Comparison of ENCODE assay signal across 11 cellular contexts in genomic region chr20:3101737-3102574, GRCh38. TPM values are rescaled to one million over a fixed set of nuclear protein-coding genes. Genes with fewer than 3 reads are reported as not detected.
DNase-seq lines count a peak whose midpoint lies in the region; ATAC-seq, FAIRE-seq and TF ChIP-seq lines count a peak whose summit lies in the region.
"Had no signal": no experiment of that assay in that cellular context is flagged by ENCODE, and none has a peak within 500 bp of the region (broad histone marks: within the 10 kb centered on the region; RNA-seq: fewer than 3 reads in every experiment).

No MANE protein-coding gene starts in this region.

- H3K36me3 ChIP-seq in KMS-11 (ENCODE audit: insufficient read depth) (no peaks in the 10 kb centered on the region), H1 (ENCODE audit: control insufficient read depth in 2 of 4, insufficient read depth in 4 of 4, low read length in 3 of 4) (no peaks in the 10 kb centered on the region), trophoblast cell (ENCODE audit: control insufficient read depth in 1 of 2, insufficient read depth in 2 of 2, low read length in 2 of 2) (peaks cover 0 to 7% of the 10 kb centered on the region in 2 experiments)

- FAIRE-seq in H1 (lab: Jason Lieb, UNC) = no peak
- FAIRE-seq: bronchial epithelial cell had no signal

- no peak overlapping the region for H3K14ac ChIP-seq in H1 (ENCODE audit: insufficient read length)
- no peak overlapping the region for H3K14ac ChIP-seq in trophoblast cell (ENCODE audit: low read length)

- no peak overlapping the region for H4K12ac ChIP-seq in trophoblast cell (ENCODE audit: low read depth, low read length)

- peak overlapping the region; percentile 90 for H3K27ac ChIP-seq in KMS-11
- H3K27ac ChIP-seq in H1 (ENCODE audit: low read depth, low read length) = no peak overlapping the region
- no peak overlapping the region for H3K27ac ChIP-seq in trophoblast cell (ENCODE audit: low read depth, low read length)

- no peak overlapping the region for H3K4me3 Mint-ChIP-seq in glutamatergic neuron (ENCODE audit: unreplicated experiment)

- peaks cover 4% of the 10 kb centered on the region for H3K4me1 Mint-ChIP-seq in glutamatergic neuron (ENCODE audit: low read depth, unreplicated experiment)

- H2BK5ac ChIP-seq in H1 (ENCODE audit: low read depth, low read length) = no peak overlapping the region
- H2BK5ac ChIP-seq in trophoblast cell (ENCODE audit: low read depth, low read length, poor library complexity) = no peak overlapping the region

- no peaks in the 10 kb centered on the region for H3K36me3 Mint-ChIP-seq in glutamatergic neuron (ENCODE audit: unreplicated experiment)

- peak overlapping the region; percentile 59; the same call in 1 of the 2 replicates for H3K9ac ChIP-seq in KMS-11
- no peak overlapping the region for H3K9ac ChIP-seq in H1 (replicated peaks in 1 of 4; ENCODE audit: extremely low read depth in 1 of 4, low read depth in 3 of 4, low read length in 3 of 4)
- H3K9ac ChIP-seq in trophoblast cell (ENCODE audit: low read length) = no peak overlapping the region

- TF ChIP-seq EP300 in H1 (IDR thresholded peaks at IDR 0.05; ENCODE audit: borderline replicate concordance in 1 of 2, low read depth in 2 of 2, low read length in 2 of 2) = no peak

- TF ChIP-seq RAD21 in H1 (IDR thresholded peaks at IDR 0.05 in 1 of 2, conservative IDR thresholded peaks at IDR 0.05 in 1 of 2; ENCODE audit: low read depth in 2 of 2, low read length in 2 of 2) = no peak

- H3K23ac ChIP-seq in H1 (ENCODE audit: insufficient read length) (no peak overlapping the region), trophoblast cell (ENCODE audit: low read length) (no peak overlapping the region)

- H3K4me2 ChIP-seq in KMS-11 (peak overlapping the region; percentile 74), H1 (ENCODE audit: insufficient read depth in 1 of 2, low read depth in 2 of 2, low read length in 2 of 2) (no peak overlapping the region), trophoblast cell (ENCODE audit: low read length) (no peak overlapping the region)

- no peak for TF ChIP-seq CTCF in KMS-11 (conservative IDR thresholded peaks at IDR 0.05; ENCODE audit: low read depth, low read length)
- no peak for TF ChIP-seq CTCF in H1 (IDR thresholded peaks at IDR 0.05; ENCODE audit: control extremely low read depth in 1 of 3, insufficient read depth in 1 of 3, low read depth in 1 of 3, low read length in 3 of 3)
- no peak for TF ChIP-seq CTCF in glutamatergic neuron (IDR thresholded peaks at IDR 0.05; ENCODE audit: partially characterized antibody, unreplicated experiment)

- TF ChIP-seq POLR2A in H1 (IDR thresholded peaks at IDR 0.05; ENCODE audit: control extremely low read depth in 1 of 2, low read depth in 2 of 2, low read length in 2 of 2) = no peak

- CTCF ChIA-PET in H1 (lab: Charles Lee; ENCODE audit: partially characterized antibody) = interaction anchor here (0.6 to 8.2 kb wide), 9 partner anchors 9 to 215 kb away, joined by 3 to 50 read pairs (median 5); no protein-coding TSS in a partner anchor

- no peak overlapping the region for H3K4ac ChIP-seq in H1 (replicated peaks; ENCODE audit: insufficient read length, low read depth, low read length)
- H3K4ac ChIP-seq in trophoblast cell (ENCODE audit: low read depth, low read length) = no peak overlapping the region

- H2BK15ac ChIP-seq in H1 (ENCODE audit: low read length) = no peak overlapping the region

- no peak overlapping the region for H2AK5ac ChIP-seq in H1 (ENCODE audit: low read depth, low read length)
- no peak overlapping the region for H2AK5ac ChIP-seq in trophoblast cell (ENCODE audit: low read length)

- H4K91ac ChIP-seq in H1 (replicated peaks; ENCODE audit: insufficient read length, low read length) (no peak overlapping the region), trophoblast cell (ENCODE audit: low read depth, low read length) (no peak overlapping the region)

- H3K18ac ChIP-seq in H1 (ENCODE audit: extremely low read depth, low read length) (no peak overlapping the region), trophoblast cell (ENCODE audit: low read length) (no peak overlapping the region)

- H4K20me1 ChIP-seq in KMS-11 (ENCODE audit: insufficient read depth) (no peaks in the 10 kb centered on the region), H1 (replicated peaks in 1 of 2; ENCODE audit: control insufficient read depth in 1 of 2, insufficient read depth in 2 of 2, low read length in 2 of 2) (no peaks in the 10 kb centered on the region)

- H3K4me3 ChIP-seq in KMS-11 (IDR thresholded peaks at IDR 0.05; ENCODE audit: insufficient read depth, low read depth, low read length) = no peak overlapping the region
- H3K4me3 ChIP-seq in H1 (ENCODE audit: extremely low read depth in 1 of 4, insufficient read depth in 2 of 4, low read depth in 3 of 4, low read length in 4 of 4) = no peak overlapping the region
- no peak overlapping the region for H3K4me3 ChIP-seq in trophoblast cell (ENCODE audit: low read depth, low read length)

- H3K79me1 ChIP-seq in H1 (ENCODE audit: low read depth, low read length) = no peaks in the 10 kb centered on the region
- H3K79me1 ChIP-seq in trophoblast cell (ENCODE audit: low read length) = no peaks in the 10 kb centered on the region

- H3K9me3 Mint-ChIP-seq in glutamatergic neuron (ENCODE audit: unreplicated experiment) = no peaks in the 10 kb centered on the region

- POLR2A ChIA-PET in H1 (lab: Charles Lee; ENCODE audit: partially characterized antibody) = interaction anchor here (0.6 to 1.6 kb wide), 3 partner anchors 9 to 138 kb away, joined by 3 to 5 read pairs (median 3); partner anchors contain the start of gene SLC4A11

- H3K56ac ChIP-seq in H1 (replicated peaks; ENCODE audit: insufficient read length, low read depth, low read length) = no peak overlapping the region

- H3K9me3 ChIP-seq in H1 (ENCODE audit: insufficient read depth in 2 of 2, low read depth in 1 of 2, low read length in 1 of 2) = no peaks in the 10 kb centered on the region
- H3K9me3 ChIP-seq in trophoblast cell (ENCODE audit: insufficient read depth, low read depth, low read length) = peaks cover 2% of the 10 kb centered on the region

- no peaks in the 10 kb centered on the region for H3K23me2 ChIP-seq in H1 (ENCODE audit: low read depth, low read length)

- peak; percentile 42 for DNase-seq in activated CD8-positive, alpha-beta memory T cell treated with anti-CD3 and anti-CD28 coated beads, Interleukin-2, amount 50 U/mL, for 1 hour (ENCODE audit: extremely low read depth)
- DNase-seq in H1 (ENCODE audit: low read depth in 1 of 2, low spot score in 2 of 2) = no peak
- peak; percentile 84 for DNase-seq in stimulated activated CD8-positive, alpha-beta memory T cell treated with anti-CD3 and anti-CD28 coated beads, Interleukin-4, amount 100 ng/mL, for 48 hours
- DNase-seq in glutamatergic neuron = no peak
- no peak for DNase-seq in COLO829 (ENCODE audit: low spot score)
- DNase-seq in trophoblast cell = no peak
- DNase-seq: foreskin melanocyte had no signal

- H4K5ac ChIP-seq in H1 (ENCODE audit: insufficient read length, low read depth, low read length) = no peak overlapping the region

- peaks cover 29% of the 10 kb centered on the region for H3K4me1 ChIP-seq in KMS-11 (ENCODE audit: low read depth, poor library complexity, severe bottlenecking)
- H3K4me1 ChIP-seq in H1 (replicated peaks in 1 of 4; ENCODE audit: control insufficient read depth in 3 of 4, insufficient read depth in 4 of 4, low read length in 3 of 4) = peaks cover 0 to 5% (median under 1%) of the 10 kb centered on the region in 4 experiments; a peak in 3 of 7 replicates
- H3K4me1 ChIP-seq in trophoblast cell (ENCODE audit: control insufficient read depth in 1 of 2, insufficient read depth in 2 of 2, low read length in 2 of 2) = no peaks in the 10 kb centered on the region

- H4K8ac ChIP-seq in H1 (ENCODE audit: extremely low read depth, insufficient read depth, low read length) (no peak overlapping the region; the same call in 1 of the 2 replicates), trophoblast cell (ENCODE audit: low read depth, low read length) (no peak overlapping the region)

- 0 out of 2 replicates have a peak overlapping the region, but pooled peaks have one; percentile 18 for H2BK20ac ChIP-seq in H1 (ENCODE audit: low read length)

- WGBS in H1 (ENCODE audit: extremely low coverage in 1 of 2, insufficient coverage in 1 of 2, insufficient read length in 1 of 2, insufficient replicate concordance in 2 of 2, low coverage in 1 of 2, low lambda C conversion rate in 2 of 2, missing lambda C conversion rate in 1 of 2), 2 experiments = 93% methylated on average over 21 of the region's 21 CpGs; no CpG with 5 or more reads in 1 of the 2 experiments
- no CpG with 5 or more reads among the region's 21 CpGs for WGBS in trophoblast cell (ENCODE audit: extremely low coverage, insufficient coverage, insufficient read length)

- H3K79me2 ChIP-seq in KMS-11 (ENCODE audit: insufficient read depth, low read depth) (no peaks in the 10 kb centered on the region), H1 (ENCODE audit: control insufficient read depth in 1 of 2, insufficient read depth in 2 of 2, low read length in 2 of 2) (no peaks in the 10 kb centered on the region), trophoblast cell (ENCODE audit: control insufficient read depth, insufficient read depth, low read length, poor library complexity) (no peaks in the 10 kb centered on the region)

- H3K27me3 ChIP-seq in KMS-11 (ENCODE audit: insufficient read depth, low read depth) = no peaks in the 10 kb centered on the region
- H3K27me3 ChIP-seq in H1 (replicated peaks in 1 of 4; ENCODE audit: control insufficient read depth in 3 of 4, extremely low read depth in 1 of 4, insufficient read depth in 3 of 4, low read length in 3 of 4) = no peaks in the 10 kb centered on the region
- H3K27me3 ChIP-seq in trophoblast cell (ENCODE audit: insufficient read depth, low read length) = no peaks in the 10 kb centered on the region

- H3K27ac Mint-ChIP-seq in glutamatergic neuron (ENCODE audit: unreplicated experiment) = no peak overlapping the region

- H2AFZ ChIP-seq in KMS-11 (ENCODE audit: low read depth) (no peak overlapping the region), H1 (ENCODE audit: low read length) (no peak overlapping the region), trophoblast cell (ENCODE audit: insufficient read depth, low read length, poor library complexity) (no peak overlapping the region)

- no peaks in the 10 kb centered on the region for H3K27me3 Mint-ChIP-seq in glutamatergic neuron (ENCODE audit: unreplicated experiment)

- H2BK120ac ChIP-seq in H1 (replicated peaks; ENCODE audit: low read depth, low read length) = no peak overlapping the region
- no peak overlapping the region for H2BK120ac ChIP-seq in trophoblast cell (ENCODE audit: insufficient read depth, low read length, poor library complexity)

- no peak for ATAC-seq in GM21717 (IDR thresholded peaks at IDR 0.05; ENCODE audit: unreplicated experiment)

- H2BK12ac ChIP-seq in H1 (ENCODE audit: low read depth, low read length) (no peak overlapping the region), trophoblast cell (ENCODE audit: low read length) (no peak overlapping the region)

RNA-seq across cellular contexts. Expression of gene AVP, which starts 17.4 kb away (rescaled TPM):
- total RNA-seq in H1 (2021; fragmentation: NEBNext Ultra II Directional; extraction: Animal tissue kit (Norgen Biotek cat#: 25700)) = 0.77 TPM in 1 of 2 replicates, not detected in the other
- 0.18 and 0.42 TPM in 2 replicates for polyA plus RNA-seq in H1 (2011; rRNA removed)
- not detected for polyA plus RNA-seq in H1 (2011; cell fraction: cytosol; rRNA removed)
- not detected for polyA plus RNA-seq in H1 (2011; cell fraction: nucleus; rRNA removed)
- 0.35 TPM in 1 of 4 replicates, not detected in the others for polyA plus RNA-seq in H1 (2012, experiment 1 of 2)
- not detected for polyA plus RNA-seq in H1 (2012, experiment 2 of 2)
- 0.69 TPM for polyA plus RNA-seq in H1 (2013, experiment 1 of 2)
- polyA plus RNA-seq in H1 (2013, experiment 2 of 2) = 0.28 TPM
- polyA minus RNA-seq in H1 (2011; rRNA and poly(A)+ RNA removed) = not detected in 2 replicates
- polyA minus RNA-seq in H1 (2011; cell fraction: cytosol; rRNA and poly(A)+ RNA removed) = not detected
- polyA minus RNA-seq in H1 (2011; cell fraction: nucleus; rRNA and poly(A)+ RNA removed) = not detected
- total RNA-seq in glutamatergic neuron (ENCODE audit: unreplicated experiment) = not detected
- polyA plus RNA-seq in trophoblast cell (2013) = not detected in 2 replicates
- total RNA-seq: bronchial epithelial cell, mucosa of gallbladder had no signal

RNA-seq across cellular contexts. Expression of gene OXT, which starts 30.5 kb away (rescaled TPM):
- not detected in 2 replicates for total RNA-seq in H1 (2021; fragmentation: NEBNext Ultra II Directional; extraction: Animal tissue kit (Norgen Biotek cat#: 25700))
- not detected in 2 replicates for polyA plus RNA-seq in H1 (2011; rRNA removed)
- polyA plus RNA-seq in H1 (2011; cell fraction: cytosol; rRNA removed) = not detected
- not detected for polyA plus RNA-seq in H1 (2011; cell fraction: nucleus; rRNA removed)
- polyA plus RNA-seq in H1 (2012, experiment 1 of 2) = 0.51 to 0.70 TPM in 2 of 4 replicates, not detected in the others
- polyA plus RNA-seq in H1 (2012, experiment 2 of 2) = not detected
- 0.95 TPM for polyA plus RNA-seq in H1 (2013, experiment 1 of 2)
- polyA plus RNA-seq in H1 (2013, experiment 2 of 2) = 0.85 TPM
- polyA minus RNA-seq in H1 (2011; rRNA and poly(A)+ RNA removed) = not detected in 2 replicates
- not detected for polyA minus RNA-seq in H1 (2011; cell fraction: cytosol; rRNA and poly(A)+ RNA removed)
- not detected for polyA minus RNA-seq in H1 (2011; cell fraction: nucleus; rRNA and poly(A)+ RNA removed)
- not detected for total RNA-seq in glutamatergic neuron (ENCODE audit: unreplicated experiment)
- 0.12 TPM in 1 of 2 replicates, not detected in the other for polyA plus RNA-seq in trophoblast cell (2013)
- total RNA-seq: bronchial epithelial cell had no signal

RNA-seq across cellular contexts. Expression of gene MRPS26, which starts 56.1 kb away (rescaled TPM):
- total RNA-seq in H1 (2021; fragmentation: NEBNext Ultra II Directional; extraction: Animal tissue kit (Norgen Biotek cat#: 25700)) = 100 and 103 TPM in 2 replicates
- 83.6 and 99.2 TPM in 2 replicates for polyA plus RNA-seq in H1 (2011; rRNA removed)
- 125 TPM for polyA plus RNA-seq in H1 (2011; cell fraction: cytosol; rRNA removed)
- 95.7 TPM for polyA plus RNA-seq in H1 (2011; cell fraction: nucleus; rRNA removed)
- 81.4 to 116 TPM (median 109 TPM) in 4 replicates for polyA plus RNA-seq in H1 (2012, experiment 1 of 2)
- polyA plus RNA-seq in H1 (2012, experiment 2 of 2) = 82.9 TPM
- 62.7 TPM for polyA plus RNA-seq in H1 (2013, experiment 1 of 2)
- 62.2 TPM for polyA plus RNA-seq in H1 (2013, experiment 2 of 2)
- 17.6 and 27.5 TPM in 2 replicates for polyA minus RNA-seq in H1 (2011; rRNA and poly(A)+ RNA removed)
- 38.5 TPM for polyA minus RNA-seq in H1 (2011; cell fraction: cytosol; rRNA and poly(A)+ RNA removed)
- 29.2 TPM for polyA minus RNA-seq in H1 (2011; cell fraction: nucleus; rRNA and poly(A)+ RNA removed)
- total RNA-seq in glutamatergic neuron (ENCODE audit: unreplicated experiment) = 30.0 TPM
- polyA plus RNA-seq in trophoblast cell (2013) = 26.6 and 30.1 TPM in 2 replicates

RNA-seq across cellular contexts. Expression of gene FASTKD5, which starts 57.7 kb away (rescaled TPM):
- 21.3 and 25.9 TPM in 2 replicates for total RNA-seq in H1 (2021; fragmentation: NEBNext Ultra II Directional; extraction: Animal tissue kit (Norgen Biotek cat#: 25700))
- polyA plus RNA-seq in H1 (2011; rRNA removed) = 8.9 and 12.0 TPM in 2 replicates
- polyA plus RNA-seq in H1 (2011; cell fraction: cytosol; rRNA removed) = 15.7 TPM
- polyA plus RNA-seq in H1 (2011; cell fraction: nucleus; rRNA removed) = 9.0 TPM
- polyA plus RNA-seq in H1 (2012, experiment 1 of 2) = 14.5 to 21.7 TPM (median 17.9 TPM) in 4 replicates
- polyA plus RNA-seq in H1 (2012, experiment 2 of 2) = 3.8 TPM
- polyA plus RNA-seq in H1 (2013, experiment 1 of 2) = 15.4 TPM
- 14.8 TPM for polyA plus RNA-seq in H1 (2013, experiment 2 of 2)
- 28.2 and 34.7 TPM in 2 replicates for polyA minus RNA-seq in H1 (2011; rRNA and poly(A)+ RNA removed)
- 12.4 TPM for polyA minus RNA-seq in H1 (2011; cell fraction: cytosol; rRNA and poly(A)+ RNA removed)
- polyA minus RNA-seq in H1 (2011; cell fraction: nucleus; rRNA and poly(A)+ RNA removed) = 15.7 TPM
- 19.5 TPM for total RNA-seq in glutamatergic neuron (ENCODE audit: unreplicated experiment)
- 12.4 and 13.3 TPM in 2 replicates for polyA plus RNA-seq in trophoblast cell (2013)

RNA-seq across cellular contexts. Expression of gene UBOX5, which starts 57.7 kb away (rescaled TPM):
- 4.2 and 4.9 TPM in 2 replicates for total RNA-seq in H1 (2021; fragmentation: NEBNext Ultra II Directional; extraction: Animal tissue kit (Norgen Biotek cat#: 25700))
- polyA plus RNA-seq in H1 (2011; rRNA removed) = 4.0 and 5.2 TPM in 2 replicates
- 3.8 TPM for polyA plus RNA-seq in H1 (2011; cell fraction: cytosol; rRNA removed)
- 5.2 TPM for polyA plus RNA-seq in H1 (2011; cell fraction: nucleus; rRNA removed)
- 3.2 to 3.9 TPM (median 3.6 TPM) in 4 replicates for polyA plus RNA-seq in H1 (2012, experiment 1 of 2)
- polyA plus RNA-seq in H1 (2012, experiment 2 of 2) = 4.6 TPM
- 2.6 TPM for polyA plus RNA-seq in H1 (2013, experiment 1 of 2)
- polyA plus RNA-seq in H1 (2013, experiment 2 of 2) = 2.3 TPM
- 5.7 and 7.4 TPM in 2 replicates for polyA minus RNA-seq in H1 (2011; rRNA and poly(A)+ RNA removed)
- 3.6 TPM for polyA minus RNA-seq in H1 (2011; cell fraction: cytosol; rRNA and poly(A)+ RNA removed)
- 4.1 TPM for polyA minus RNA-seq in H1 (2011; cell fraction: nucleus; rRNA and poly(A)+ RNA removed)
- 8.6 TPM for total RNA-seq in glutamatergic neuron (ENCODE audit: unreplicated experiment)
- 3.2 and 3.3 TPM in 2 replicates for polyA plus RNA-seq in trophoblast cell (2013)

Comparison
In these comparisons a context has a peak if more than half of its experiments do, and no peak if none do; other contexts are left out.
1. DNase-seq: peak in activated CD8-positive, alpha-beta memory T cell treated with anti-CD3 and anti-CD28 coated beads, Interleukin-2, amount 50 U/mL, for 1 hour (single experiment) and stimulated activated CD8-positive, alpha-beta memory T cell treated with anti-CD3 and anti-CD28 coated beads, Interleukin-4, amount 100 ng/mL, for 48 hours (single experiment); none in H1 (0 of 2), glutamatergic neuron (single experiment), COLO829 (single experiment) and trophoblast cell (0 of 2).